8 cellular contexts compared by ENCODE assay signal in the genomic region with DNA sequence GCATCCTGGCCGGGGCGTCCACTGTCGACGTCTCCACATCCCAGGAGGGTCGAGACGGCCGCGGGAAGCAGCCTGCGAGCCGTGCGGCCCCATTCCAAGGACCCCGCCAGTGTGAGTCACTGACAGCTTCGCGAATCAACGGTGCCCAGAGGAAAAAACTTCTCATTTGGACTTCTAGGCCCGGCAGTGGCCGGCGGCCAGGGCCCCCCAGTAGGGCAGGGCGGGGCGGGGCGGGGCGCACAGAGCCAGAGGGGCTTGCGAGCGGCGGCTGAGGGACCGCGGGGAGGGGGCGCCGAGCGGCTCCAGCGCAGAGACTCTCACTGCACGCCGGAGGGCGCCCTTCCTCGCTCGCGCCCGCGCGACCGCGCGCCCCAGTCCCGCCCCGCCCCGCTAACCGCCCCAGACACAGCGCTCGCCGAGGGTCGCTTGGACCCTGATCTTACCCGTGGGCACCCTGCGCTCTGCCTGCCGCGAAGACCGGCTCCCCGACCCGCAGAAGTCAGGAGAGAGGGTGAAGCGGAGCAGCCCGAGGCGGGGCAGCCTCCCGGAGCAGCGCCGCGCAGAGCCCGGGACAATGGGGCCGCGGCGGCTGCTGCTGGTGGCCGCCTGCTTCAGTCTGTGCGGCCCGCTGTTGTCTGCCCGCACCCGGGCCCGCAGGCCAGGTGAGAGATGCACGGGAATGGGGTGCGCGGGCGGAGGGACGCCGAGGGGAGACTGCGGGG. TPM values are rescaled to one million over a fixed set of nuclear protein-coding genes. Genes with fewer than 3 reads are reported as not detected.
DNase-seq lines count a peak whose midpoint lies in the region; ATAC-seq, FAIRE-seq and TF ChIP-seq lines count a peak whose summit lies in the region.

A gene (plus strand): TSS at position 393 of the 722 bp plus-strand sequence. CDS start 182 bp downstream, at position 575.

- peak; percentile 62 for TF ChIP-seq CTCF in GM12875 (IDR thresholded peaks at IDR 0.05; ENCODE audit: borderline replicate concordance, insufficient read depth, low read depth, low read length)
- peak; percentile 44 to 74 for TF ChIP-seq CTCF in endothelial cell of umbilical vein (IDR thresholded peaks at IDR 0.05; ENCODE audit: extremely low read depth in 1 of 2, insufficient read depth in 1 of 2, low read depth in 1 of 2, low read length in 2 of 2)

- no peaks in the 10 kb centered on the region for H3K27me3 ChIP-seq in endothelial cell of umbilical vein (ENCODE audit: control insufficient read depth in 2 of 2, insufficient read depth in 2 of 2, low read length in 2 of 2)

- CTCF ChIA-PET in endothelial cell of umbilical vein (lab: Charles Lee) = interaction anchor here (0.6 to 9.8 kb wide), 10 partner anchors 11 to 1139 kb away, joined by 3 to 79 read pairs (median 6); no protein-coding TSS in a partner anchor

- H3K9me3 Mint-ChIP-seq in stimulated activated naive CD8-positive, alpha-beta T cell treated with anti-CD3 and anti-CD28 coated beads, Interleukin-15, amount 100 ng/mL, for 72 hours = no peaks in the 10 kb centered on the region

- peak within 1 kb of the TSS; percentile 82 to 94 for H3K4me3 Mint-ChIP-seq in stimulated activated naive CD8-positive, alpha-beta T cell treated with anti-CD3 and anti-CD28 coated beads, Interleukin-15, amount 100 ng/mL, for 72 hours

- H3K4me1 ChIP-seq in endothelial cell of umbilical vein (ENCODE audit: control insufficient read depth, extremely low read depth, insufficient read depth, low read length) = peaks cover 30% of the 10 kb centered on the region

- peak within 1 kb of the TSS; percentile 60 for H3K4me3 ChIP-seq in GM12875 (ENCODE audit: low read depth, low read length)
- H3K4me3 ChIP-seq in endothelial cell of umbilical vein (replicated peaks in 1 of 3; ENCODE audit: insufficient read depth in 1 of 3, low read depth in 1 of 3, low read length in 3 of 3) = peak within 1 kb of the TSS; percentile 81 to 100 (median 99)

- H3K4me1 Mint-ChIP-seq in stimulated activated naive CD8-positive, alpha-beta T cell treated with anti-CD3 and anti-CD28 coated beads, Interleukin-15, amount 100 ng/mL, for 72 hours = peaks cover 50% of the 10 kb centered on the region

- H2AFZ ChIP-seq in endothelial cell of umbilical vein (ENCODE audit: low read depth, low read length) = peak within 1 kb of the TSS; percentile 24

- H3K9me3 ChIP-seq in endothelial cell of umbilical vein (replicated peaks; ENCODE audit: control insufficient read depth, insufficient read depth, low read length) = no peaks in the 10 kb centered on the region

- H4K20me1 ChIP-seq in endothelial cell of umbilical vein (replicated peaks; ENCODE audit: control insufficient read depth, extremely low read depth, insufficient read depth, low read length) = no peaks in the 10 kb centered on the region

- ATAC-seq in HG02588 (IDR thresholded peaks at IDR 0.05; ENCODE audit: unreplicated experiment) = peak; percentile 75
- ATAC-seq in stimulated activated naive CD8-positive, alpha-beta T cell treated with anti-CD3 and anti-CD28 coated beads, Interleukin-15, amount 100 ng/mL, for 72 hours = peak; percentile 85

- no TSS peak for BruUV-seq in endothelial cell of umbilical vein (replicated peaks; lab: Mats Ljungman, UMichigan)

- peak; percentile 77 for FAIRE-seq in endothelial cell of umbilical vein (lab: Jason Lieb, UNC)

- H3K9me1 ChIP-seq in endothelial cell of umbilical vein (replicated peaks; ENCODE audit: control insufficient read depth, extremely low read depth, insufficient read depth, low read length) = no peaks in the 10 kb centered on the region

- TF ChIP-seq POLR2A in endothelial cell of umbilical vein (IDR thresholded peaks at IDR 0.05; ENCODE audit: low read depth, low read length) = no peak

- peak within 1 kb of the TSS; percentile 89 for H3K27ac ChIP-seq in endothelial cell of umbilical vein (ENCODE audit: insufficient read depth, low read depth, low read length)

- peaks cover 49% of the 10 kb centered on the region for H3K79me2 ChIP-seq in endothelial cell of umbilical vein (ENCODE audit: control insufficient read depth, insufficient read depth, low read length)

- DNase-seq in NCI-H2171 (lab: John Stamatoyannopoulos, UW) (peak; percentile 3), endothelial cell of umbilical vein (ENCODE audit: low read depth, low spot score) (peak; percentile 94), midbrain (lab: John Stamatoyannopoulos, UW) (peak; percentile 3), NCI-H446 (lab: John Stamatoyannopoulos, UW) (no peak)
- DNase-seq in activated CD8-positive, alpha-beta memory T cell treated with anti-CD3 and anti-CD28 coated beads for 24 hours = peak; percentile 84
- DNase-seq in stimulated activated naive CD8-positive, alpha-beta T cell treated with anti-CD3 and anti-CD28 coated beads, Interleukin-15, amount 100 ng/mL, for 72 hours = peak; percentile 32 to 60

- H3K4me2 ChIP-seq in endothelial cell of umbilical vein (ENCODE audit: insufficient read depth, low read length) = peak within 1 kb of the TSS; percentile 93

- peak within 1 kb of the TSS; percentile 17 to 56 for H3K27ac Mint-ChIP-seq in stimulated activated naive CD8-positive, alpha-beta T cell treated with anti-CD3 and anti-CD28 coated beads, Interleukin-15, amount 100 ng/mL, for 72 hours

- intact Hi-C loops in endothelial cell of umbilical vein (cut with micrococcal nuclease) = loop anchor here (1.0 to 5.0 kb wide), 11 partner anchors 12 to 776 kb away; a partner anchor contains a TSS

- POLR2A ChIA-PET in endothelial cell of umbilical vein (lab: Charles Lee) = interaction anchor here (1.7 kb wide), 1 partner anchor 25 kb away, joined by 4 read pairs; no protein-coding TSS in a partner anchor

- peaks cover 0 to 2% of the 10 kb centered on the region in 2 experiments for H3K36me3 ChIP-seq in endothelial cell of umbilical vein (ENCODE audit: control insufficient read depth in 2 of 2, extremely low read depth in 1 of 2, insufficient read depth in 2 of 2, low read length in 2 of 2)

- dilution Hi-C loops in endothelial cell of umbilical vein (cut with MboI; ENCODE audit: extremely low pct_ligation_motif_present, low sequenced_read_pairs) = no loop called here

- peaks cover 61% of the 10 kb centered on the region for H3K27me3 Mint-ChIP-seq in stimulated activated naive CD8-positive, alpha-beta T cell treated with anti-CD3 and anti-CD28 coated beads, Interleukin-15, amount 100 ng/mL, for 72 hours

- H3K9ac ChIP-seq in endothelial cell of umbilical vein (replicated peaks; ENCODE audit: extremely low read depth, insufficient read depth, low read length) = peak within 1 kb of the TSS; percentile 100

TF ChIP-seq in endothelial cell of umbilical vein, 7 proteins besides CTCF, POLR2A, EP300 and RAD21:
- TF ChIP-seq JUN (IDR thresholded peaks at IDR 0.05; ENCODE audit: borderline replicate concordance, insufficient read depth, insufficient read length, low read depth) = peak; percentile 18
- TF ChIP-seq MYC (IDR thresholded peaks at IDR 0.05; ENCODE audit: low read depth, low read length) = no peak
- TF ChIP-seq GATA2 (IDR thresholded peaks at IDR 0.05; ENCODE audit: insufficient read depth, insufficient read length, low read depth, low read length) = no peak
- TF ChIP-seq FOS (IDR thresholded peaks at IDR 0.05; ENCODE audit: borderline replicate concordance, insufficient read depth, low read length) = peak; percentile 79
- TF ChIP-seq EZH2 (IDR thresholded peaks at IDR 0.05; ENCODE audit: borderline replicate concordance, low read depth, low read length, severe bottlenecking) = no peak
- TF ChIP-seq, protein P1, sequence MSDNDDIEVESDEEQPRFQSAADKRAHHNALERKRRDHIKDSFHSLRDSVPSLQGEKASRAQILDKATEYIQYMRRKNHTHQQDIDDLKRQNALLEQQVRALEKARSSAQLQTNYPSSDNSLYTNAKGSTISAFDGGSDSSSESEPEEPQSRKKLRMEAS (IDR thresholded peaks at IDR 0.05; ENCODE audit: insufficient read depth, insufficient read length) = no peak
- peak; percentile 92 for TF ChIP-seq POLR2AphosphoS5 (IDR thresholded peaks at IDR 0.05; ENCODE audit: insufficient read depth, low read depth, low read length)

RNA-seq across cellular contexts. Expression of the gene that starts here (rescaled TPM):
- total RNA-seq in endothelial cell of umbilical vein = 342 and 393 TPM in 2 replicates
- polyA plus RNA-seq in endothelial cell of umbilical vein = 599 and 624 TPM in 2 replicates
- polyA plus RNA-seq in endothelial cell of umbilical vein (2011; cell fraction: cytosol; rRNA removed) = 391 and 418 TPM in 2 replicates
- polyA plus RNA-seq in endothelial cell of umbilical vein (2011; cell fraction: nucleus; rRNA removed) = 160 and 208 TPM in 2 replicates
- polyA plus RNA-seq in endothelial cell of umbilical vein (2012) = 318 and 326 TPM in 2 replicates
- 963 and 1,052 TPM in 2 replicates for polyA minus RNA-seq in endothelial cell of umbilical vein
- polyA minus RNA-seq in endothelial cell of umbilical vein (2011; cell fraction: cytosol; rRNA and poly(A)+ RNA removed) = 0.51 TPM
- 189 and 305 TPM in 2 replicates for polyA minus RNA-seq in endothelial cell of umbilical vein (2011; cell fraction: nucleus; rRNA and poly(A)+ RNA removed)

Comparison
In these comparisons a context has a peak if more than half of its experiments do, and no peak if none do; other contexts are left out.
1. DNase-seq: peak in NCI-H2171 (single experiment), activated CD8-positive, alpha-beta memory T cell treated with anti-CD3 and anti-CD28 coated beads for 24 hours (single experiment), endothelial cell of umbilical vein (single experiment), midbrain (single experiment) and stimulated activated naive CD8-positive, alpha-beta T cell treated with anti-CD3 and anti-CD28 coated beads, Interleukin-15, amount 100 ng/mL, for 72 hours (2 of 2); none in NCI-H446 (0 of 2).